Comparison of ENCODE assay signal across 1 cellular context in the genomic region with DNA sequence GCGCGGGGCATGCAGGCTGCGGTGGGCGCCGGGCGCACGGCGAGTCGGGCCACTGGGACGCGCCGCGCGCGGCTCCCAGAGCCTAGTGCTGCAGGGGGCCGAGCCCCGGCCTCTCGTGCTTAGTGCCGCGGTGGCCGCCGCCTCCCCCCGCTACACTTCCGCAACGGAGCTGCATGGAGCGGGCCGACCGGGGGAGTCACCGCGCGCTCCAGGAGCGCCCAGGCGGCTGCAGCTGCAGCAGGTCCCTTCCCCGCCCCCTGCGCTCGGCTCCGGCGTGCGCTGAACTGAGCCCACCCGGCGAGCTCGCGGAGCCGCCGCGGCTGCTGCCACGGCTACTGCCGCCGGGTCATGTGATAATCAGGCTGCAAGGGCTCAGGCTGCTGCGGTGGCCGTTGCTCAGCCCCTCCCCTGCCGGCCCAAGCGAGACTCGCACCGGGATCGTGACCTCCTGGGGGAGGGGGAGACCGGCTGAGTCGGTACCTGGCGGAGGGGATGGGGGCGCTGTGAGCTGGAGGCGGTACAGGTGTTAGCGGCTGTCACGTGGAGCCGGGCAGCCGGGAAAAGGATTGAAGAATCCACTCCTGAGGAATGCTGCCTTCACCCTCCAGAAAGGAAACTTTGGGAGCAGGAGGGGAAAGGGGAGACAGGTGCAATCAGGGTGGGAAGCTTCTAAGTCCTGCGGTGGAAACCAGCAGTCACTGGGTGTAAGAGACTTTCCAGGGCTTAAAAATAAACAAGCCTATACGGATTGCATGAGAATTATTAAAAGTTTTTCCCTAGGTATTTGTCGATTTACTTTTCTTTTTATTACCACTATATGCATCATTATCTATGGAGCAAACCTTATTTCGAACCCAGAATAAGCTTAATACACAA.
A peak's percentile ranks its signal among the peaks of the same experiment; 100 is the strongest.
TF ChIP-seq lines count a peak whose summit lies in the region.

A gene with protein sequence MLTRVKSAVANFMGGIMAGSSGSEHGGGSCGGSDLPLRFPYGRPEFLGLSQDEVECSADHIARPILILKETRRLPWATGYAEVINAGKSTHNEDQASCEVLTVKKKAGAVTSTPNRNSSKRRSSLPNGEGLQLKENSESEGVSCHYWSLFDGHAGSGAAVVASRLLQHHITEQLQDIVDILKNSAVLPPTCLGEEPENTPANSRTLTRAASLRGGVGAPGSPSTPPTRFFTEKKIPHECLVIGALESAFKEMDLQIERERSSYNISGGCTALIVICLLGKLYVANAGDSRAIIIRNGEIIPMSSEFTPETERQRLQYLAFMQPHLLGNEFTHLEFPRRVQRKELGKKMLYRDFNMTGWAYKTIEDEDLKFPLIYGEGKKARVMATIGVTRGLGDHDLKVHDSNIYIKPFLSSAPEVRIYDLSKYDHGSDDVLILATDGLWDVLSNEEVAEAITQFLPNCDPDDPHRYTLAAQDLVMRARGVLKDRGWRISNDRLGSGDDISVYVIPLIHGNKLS (minus strand): TSS at position 352 of the 876 bp plus-strand sequence. CDS start 414 bp downstream, outside the sequence.

TF ChIP-seq in HepG2, 621 proteins besides CTCF, POLR2A, EP300 and RAD21 (continued from another document and continues in another):
- TF ChIP-seq, protein P1, sequence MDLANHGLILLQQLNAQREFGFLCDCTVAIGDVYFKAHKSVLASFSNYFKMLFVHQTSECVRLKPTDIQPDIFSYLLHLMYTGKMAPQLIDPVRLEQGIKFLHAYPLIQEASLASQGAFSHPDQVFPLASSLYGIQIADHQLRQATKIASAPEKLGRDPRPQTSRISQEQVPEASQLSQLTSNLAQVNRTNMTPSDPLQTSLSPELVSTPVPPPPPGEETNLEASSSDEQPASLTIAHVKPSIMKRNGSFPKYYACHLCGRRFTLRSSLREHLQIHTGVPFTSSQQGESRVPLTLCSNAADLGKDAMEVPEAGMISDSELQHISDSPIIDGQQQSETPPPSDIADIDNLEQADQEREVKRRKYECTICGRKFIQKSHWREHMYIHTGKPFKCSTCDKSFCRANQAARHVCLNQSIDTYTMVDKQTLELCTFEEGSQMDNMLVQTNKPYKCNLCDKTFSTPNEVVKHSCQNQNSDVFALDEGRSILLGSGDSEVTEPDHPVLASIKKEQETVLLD (CRISPR knock-in tag; IDR thresholded peaks at IDR 0.05; ENCODE audit: low read depth) = peak; percentile 97
- TF ChIP-seq IRF2 (CRISPR knock-in tag; IDR thresholded peaks at IDR 0.05) (peak; percentile 93), ZNF615 (CRISPR knock-in tag; IDR thresholded peaks at IDR 0.05; ENCODE audit: borderline replicate concordance) (no peak), YEATS2 (CRISPR knock-in tag; IDR thresholded peaks at IDR 0.05; ENCODE audit: borderline replicate concordance) (peak; percentile 88), ZFP36L2 (CRISPR knock-in tag; IDR thresholded peaks at IDR 0.05) (no peak), ZNF713 (CRISPR knock-in tag; IDR thresholded peaks at IDR 0.05) (no peak), YY1 (IDR thresholded peaks at IDR 0.05; ENCODE audit: insufficient read depth, insufficient replicate concordance, low read depth, low read length) (no peak), ZNF432 (CRISPR knock-in tag; IDR thresholded peaks at IDR 0.05; ENCODE audit: borderline replicate concordance) (no peak), TOE1 (CRISPR knock-in tag; IDR thresholded peaks at IDR 0.05) (0 out of 2 replicates have a peak, but pooled peaks have one; percentile 60), EHMT2 (IDR thresholded peaks at IDR 0.05; ENCODE audit: borderline replicate concordance, low read depth, low read length) (no peak), KDM2A (CRISPR knock-in tag; IDR thresholded peaks at IDR 0.05; ENCODE audit: borderline replicate concordance, low read depth) (peak; percentile 93), ZNF446 (CRISPR knock-in tag; IDR thresholded peaks at IDR 0.05) (0 out of 2 replicates have a peak, but pooled peaks have one; percentile 14), ZNF235 (CRISPR knock-in tag; IDR thresholded peaks at IDR 0.05; ENCODE audit: borderline replicate concordance) (0 out of 2 replicates have a peak, but pooled peaks have one; percentile 53), HDAC6 (IDR thresholded peaks at IDR 0.05; ENCODE audit: low read depth, low read length) (no peak), EEA1 (CRISPR knock-in tag; IDR thresholded peaks at IDR 0.05; ENCODE audit: borderline replicate concordance) (0 out of 2 replicates have a peak, but pooled peaks have one; percentile 47), IKZF4 (CRISPR knock-in tag; IDR thresholded peaks at IDR 0.05; ENCODE audit: borderline replicate concordance, low read depth, not compliant biosample characterization) (no peak), ZNF232 (CRISPR knock-in tag; IDR thresholded peaks at IDR 0.05; ENCODE audit: borderline replicate concordance) (no peak; the same call in 1 of the 2 replicates), NONO (IDR thresholded peaks at IDR 0.05) (no peak), NONO (CRISPR knock-in tag; conservative IDR thresholded peaks at IDR 0.05) (peak; percentile 97), HNRNPUL1 (IDR thresholded peaks at IDR 0.05; ENCODE audit: low read depth, low read length) (no peak), CENPX (CRISPR knock-in tag; IDR thresholded peaks at IDR 0.05) (no peak), TARDBP (CRISPR knock-in tag; IDR thresholded peaks at IDR 0.05) (peak; percentile 96), ASH2L (IDR thresholded peaks at IDR 0.05; ENCODE audit: insufficient read length, low read depth, low read length) (peak; percentile 66)
- TF ChIP-seq, protein P2, sequence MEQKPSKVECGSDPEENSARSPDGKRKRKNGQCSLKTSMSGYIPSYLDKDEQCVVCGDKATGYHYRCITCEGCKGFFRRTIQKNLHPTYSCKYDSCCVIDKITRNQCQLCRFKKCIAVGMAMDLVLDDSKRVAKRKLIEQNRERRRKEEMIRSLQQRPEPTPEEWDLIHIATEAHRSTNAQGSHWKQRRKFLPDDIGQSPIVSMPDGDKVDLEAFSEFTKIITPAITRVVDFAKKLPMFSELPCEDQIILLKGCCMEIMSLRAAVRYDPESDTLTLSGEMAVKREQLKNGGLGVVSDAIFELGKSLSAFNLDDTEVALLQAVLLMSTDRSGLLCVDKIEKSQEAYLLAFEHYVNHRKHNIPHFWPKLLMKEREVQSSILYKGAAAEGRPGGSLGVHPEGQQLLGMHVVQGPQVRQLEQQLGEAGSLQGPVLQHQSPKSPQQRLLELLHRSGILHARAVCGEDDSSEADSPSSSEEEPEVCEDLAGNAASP (CRISPR knock-in tag; IDR thresholded peaks at IDR 0.05; ENCODE audit: borderline replicate concordance) = peak; percentile 68; the same call in 1 of the 2 replicates
- TF ChIP-seq, protein P3, sequence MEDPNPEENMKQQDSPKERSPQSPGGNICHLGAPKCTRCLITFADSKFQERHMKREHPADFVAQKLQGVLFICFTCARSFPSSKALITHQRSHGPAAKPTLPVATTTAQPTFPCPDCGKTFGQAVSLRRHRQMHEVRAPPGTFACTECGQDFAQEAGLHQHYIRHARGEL (CRISPR knock-in tag; IDR thresholded peaks at IDR 0.05) = no peak
- TF ChIP-seq, protein P4, sequence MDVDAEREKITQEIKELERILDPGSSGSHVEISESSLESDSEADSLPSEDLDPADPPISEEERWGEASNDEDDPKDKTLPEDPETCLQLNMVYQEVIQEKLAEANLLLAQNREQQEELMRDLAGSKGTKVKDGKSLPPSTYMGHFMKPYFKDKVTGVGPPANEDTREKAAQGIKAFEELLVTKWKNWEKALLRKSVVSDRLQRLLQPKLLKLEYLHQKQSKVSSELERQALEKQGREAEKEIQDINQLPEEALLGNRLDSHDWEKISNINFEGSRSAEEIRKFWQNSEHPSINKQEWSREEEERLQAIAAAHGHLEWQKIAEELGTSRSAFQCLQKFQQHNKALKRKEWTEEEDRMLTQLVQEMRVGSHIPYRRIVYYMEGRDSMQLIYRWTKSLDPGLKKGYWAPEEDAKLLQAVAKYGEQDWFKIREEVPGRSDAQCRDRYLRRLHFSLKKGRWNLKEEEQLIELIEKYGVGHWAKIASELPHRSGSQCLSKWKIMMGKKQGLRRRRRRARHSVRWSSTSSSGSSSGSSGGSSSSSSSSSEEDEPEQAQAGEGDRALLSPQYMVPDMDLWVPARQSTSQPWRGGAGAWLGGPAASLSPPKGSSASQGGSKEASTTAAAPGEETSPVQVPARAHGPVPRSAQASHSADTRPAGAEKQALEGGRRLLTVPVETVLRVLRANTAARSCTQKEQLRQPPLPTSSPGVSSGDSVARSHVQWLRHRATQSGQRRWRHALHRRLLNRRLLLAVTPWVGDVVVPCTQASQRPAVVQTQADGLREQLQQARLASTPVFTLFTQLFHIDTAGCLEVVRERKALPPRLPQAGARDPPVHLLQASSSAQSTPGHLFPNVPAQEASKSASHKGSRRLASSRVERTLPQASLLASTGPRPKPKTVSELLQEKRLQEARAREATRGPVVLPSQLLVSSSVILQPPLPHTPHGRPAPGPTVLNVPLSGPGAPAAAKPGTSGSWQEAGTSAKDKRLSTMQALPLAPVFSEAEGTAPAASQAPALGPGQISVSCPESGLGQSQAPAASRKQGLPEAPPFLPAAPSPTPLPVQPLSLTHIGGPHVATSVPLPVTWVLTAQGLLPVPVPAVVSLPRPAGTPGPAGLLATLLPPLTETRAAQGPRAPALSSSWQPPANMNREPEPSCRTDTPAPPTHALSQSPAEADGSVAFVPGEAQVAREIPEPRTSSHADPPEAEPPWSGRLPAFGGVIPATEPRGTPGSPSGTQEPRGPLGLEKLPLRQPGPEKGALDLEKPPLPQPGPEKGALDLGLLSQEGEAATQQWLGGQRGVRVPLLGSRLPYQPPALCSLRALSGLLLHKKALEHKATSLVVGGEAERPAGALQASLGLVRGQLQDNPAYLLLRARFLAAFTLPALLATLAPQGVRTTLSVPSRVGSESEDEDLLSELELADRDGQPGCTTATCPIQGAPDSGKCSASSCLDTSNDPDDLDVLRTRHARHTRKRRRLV (CRISPR knock-in tag; IDR thresholded peaks at IDR 0.05) = no peak; the same call in 1 of the 2 replicates
- TF ChIP-seq, protein P5, sequence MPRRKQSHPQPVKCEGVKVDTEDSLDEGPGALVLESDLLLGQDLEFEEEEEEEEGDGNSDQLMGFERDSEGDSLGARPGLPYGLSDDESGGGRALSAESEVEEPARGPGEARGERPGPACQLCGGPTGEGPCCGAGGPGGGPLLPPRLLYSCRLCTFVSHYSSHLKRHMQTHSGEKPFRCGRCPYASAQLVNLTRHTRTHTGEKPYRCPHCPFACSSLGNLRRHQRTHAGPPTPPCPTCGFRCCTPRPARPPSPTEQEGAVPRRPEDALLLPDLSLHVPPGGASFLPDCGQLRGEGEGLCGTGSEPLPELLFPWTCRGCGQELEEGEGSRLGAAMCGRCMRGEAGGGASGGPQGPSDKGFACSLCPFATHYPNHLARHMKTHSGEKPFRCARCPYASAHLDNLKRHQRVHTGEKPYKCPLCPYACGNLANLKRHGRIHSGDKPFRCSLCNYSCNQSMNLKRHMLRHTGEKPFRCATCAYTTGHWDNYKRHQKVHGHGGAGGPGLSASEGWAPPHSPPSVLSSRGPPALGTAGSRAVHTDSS (CRISPR knock-in tag; conservative IDR thresholded peaks at IDR 0.05) = no peak
- TF ChIP-seq, protein P6, sequence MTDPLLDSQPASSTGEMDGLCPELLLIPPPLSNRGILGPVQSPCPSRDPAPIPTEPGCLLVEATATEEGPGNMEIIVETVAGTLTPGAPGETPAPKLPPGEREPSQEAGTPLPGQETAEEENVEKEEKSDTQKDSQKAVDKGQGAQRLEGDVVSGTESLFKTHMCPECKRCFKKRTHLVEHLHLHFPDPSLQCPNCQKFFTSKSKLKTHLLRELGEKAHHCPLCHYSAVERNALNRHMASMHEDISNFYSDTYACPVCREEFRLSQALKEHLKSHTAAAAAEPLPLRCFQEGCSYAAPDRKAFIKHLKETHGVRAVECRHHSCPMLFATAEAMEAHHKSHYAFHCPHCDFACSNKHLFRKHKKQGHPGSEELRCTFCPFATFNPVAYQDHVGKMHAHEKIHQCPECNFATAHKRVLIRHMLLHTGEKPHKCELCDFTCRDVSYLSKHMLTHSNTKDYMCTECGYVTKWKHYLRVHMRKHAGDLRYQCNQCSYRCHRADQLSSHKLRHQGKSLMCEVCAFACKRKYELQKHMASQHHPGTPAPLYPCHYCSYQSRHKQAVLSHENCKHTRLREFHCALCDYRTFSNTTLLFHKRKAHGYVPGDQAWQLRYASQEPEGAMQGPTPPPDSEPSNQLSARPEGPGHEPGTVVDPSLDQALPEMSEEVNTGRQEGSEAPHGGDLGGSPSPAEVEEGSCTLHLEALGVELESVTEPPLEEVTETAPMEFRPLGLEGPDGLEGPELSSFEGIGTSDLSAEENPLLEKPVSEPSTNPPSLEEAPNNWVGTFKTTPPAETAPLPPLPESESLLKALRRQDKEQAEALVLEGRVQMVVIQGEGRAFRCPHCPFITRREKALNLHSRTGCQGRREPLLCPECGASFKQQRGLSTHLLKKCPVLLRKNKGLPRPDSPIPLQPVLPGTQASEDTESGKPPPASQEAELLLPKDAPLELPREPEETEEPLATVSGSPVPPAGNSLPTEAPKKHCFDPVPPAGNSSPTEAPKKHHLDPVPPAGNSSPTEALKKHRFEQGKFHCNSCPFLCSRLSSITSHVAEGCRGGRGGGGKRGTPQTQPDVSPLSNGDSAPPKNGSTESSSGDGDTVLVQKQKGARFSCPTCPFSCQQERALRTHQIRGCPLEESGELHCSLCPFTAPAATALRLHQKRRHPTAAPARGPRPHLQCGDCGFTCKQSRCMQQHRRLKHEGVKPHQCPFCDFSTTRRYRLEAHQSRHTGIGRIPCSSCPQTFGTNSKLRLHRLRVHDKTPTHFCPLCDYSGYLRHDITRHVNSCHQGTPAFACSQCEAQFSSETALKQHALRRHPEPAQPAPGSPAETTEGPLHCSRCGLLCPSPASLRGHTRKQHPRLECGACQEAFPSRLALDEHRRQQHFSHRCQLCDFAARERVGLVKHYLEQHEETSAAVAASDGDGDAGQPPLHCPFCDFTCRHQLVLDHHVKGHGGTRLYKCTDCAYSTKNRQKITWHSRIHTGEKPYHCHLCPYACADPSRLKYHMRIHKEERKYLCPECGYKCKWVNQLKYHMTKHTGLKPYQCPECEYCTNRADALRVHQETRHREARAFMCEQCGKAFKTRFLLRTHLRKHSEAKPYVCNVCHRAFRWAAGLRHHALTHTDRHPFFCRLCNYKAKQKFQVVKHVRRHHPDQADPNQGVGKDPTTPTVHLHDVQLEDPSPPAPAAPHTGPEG (CRISPR knock-in tag; IDR thresholded peaks at IDR 0.05) = no peak
- TF ChIP-seq, protein P7, sequence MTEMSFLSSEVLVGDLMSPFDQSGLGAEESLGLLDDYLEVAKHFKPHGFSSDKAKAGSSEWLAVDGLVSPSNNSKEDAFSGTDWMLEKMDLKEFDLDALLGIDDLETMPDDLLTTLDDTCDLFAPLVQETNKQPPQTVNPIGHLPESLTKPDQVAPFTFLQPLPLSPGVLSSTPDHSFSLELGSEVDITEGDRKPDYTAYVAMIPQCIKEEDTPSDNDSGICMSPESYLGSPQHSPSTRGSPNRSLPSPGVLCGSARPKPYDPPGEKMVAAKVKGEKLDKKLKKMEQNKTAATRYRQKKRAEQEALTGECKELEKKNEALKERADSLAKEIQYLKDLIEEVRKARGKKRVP (CRISPR knock-in tag; IDR thresholded peaks at IDR 0.05) = peak in 1 of 2 experiments; percentile 79; a peak in 2 of 4 replicates
- TF ChIP-seq, protein P8, sequence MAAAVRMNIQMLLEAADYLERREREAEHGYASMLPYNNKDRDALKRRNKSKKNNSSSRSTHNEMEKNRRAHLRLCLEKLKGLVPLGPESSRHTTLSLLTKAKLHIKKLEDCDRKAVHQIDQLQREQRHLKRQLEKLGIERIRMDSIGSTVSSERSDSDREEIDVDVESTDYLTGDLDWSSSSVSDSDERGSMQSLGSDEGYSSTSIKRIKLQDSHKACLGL (CRISPR knock-in tag; IDR thresholded peaks at IDR 0.05) = peak; percentile 87
- TF ChIP-seq, protein P9, sequence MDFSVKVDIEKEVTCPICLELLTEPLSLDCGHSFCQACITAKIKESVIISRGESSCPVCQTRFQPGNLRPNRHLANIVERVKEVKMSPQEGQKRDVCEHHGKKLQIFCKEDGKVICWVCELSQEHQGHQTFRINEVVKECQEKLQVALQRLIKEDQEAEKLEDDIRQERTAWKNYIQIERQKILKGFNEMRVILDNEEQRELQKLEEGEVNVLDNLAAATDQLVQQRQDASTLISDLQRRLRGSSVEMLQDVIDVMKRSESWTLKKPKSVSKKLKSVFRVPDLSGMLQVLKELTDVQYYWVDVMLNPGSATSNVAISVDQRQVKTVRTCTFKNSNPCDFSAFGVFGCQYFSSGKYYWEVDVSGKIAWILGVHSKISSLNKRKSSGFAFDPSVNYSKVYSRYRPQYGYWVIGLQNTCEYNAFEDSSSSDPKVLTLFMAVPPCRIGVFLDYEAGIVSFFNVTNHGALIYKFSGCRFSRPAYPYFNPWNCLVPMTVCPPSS (IDR thresholded peaks at IDR 0.05) = no peak
